Comparison of ENCODE assay signal across 8 cellular contexts in genomic region chr1:145956776-145957442, GRCh38. TPM values are rescaled to one million over a fixed set of nuclear protein-coding genes. Genes with fewer than 3 reads are reported as not detected.
DNase-seq lines count a peak whose midpoint lies in the region; ATAC-seq and TF ChIP-seq lines count a peak whose summit lies in the region.

No MANE protein-coding gene starts in this region.

- POLR2A ChIA-PET in activated CD4-positive, alpha-beta memory T cell treated with anti-CD3 and anti-CD28 coated beads for 36 hours (lab: Charles Lee) = interaction anchor here (1.2 to 3.6 kb wide), 4 partner anchors 7 to 98 kb away, joined by 3 to 46 read pairs (median 16); partner anchors contain the start of genes ANKRD34A, PEX11B, PIAS3 and POLR3GL

- ATAC-seq in psoas muscle (peak in 3 of 4 donors; percentile 15 to 56 (median 35)), GM19467 (IDR thresholded peaks at IDR 0.05; ENCODE audit: unreplicated experiment) (no peak), HG03432 (IDR thresholded peaks at IDR 0.05; ENCODE audit: unreplicated experiment) (no peak), sciatic nerve (no peak)

- no peaks in the 10 kb centered on the region for H3K27me3 ChIP-seq in psoas muscle (ENCODE audit: insufficient read depth in 3 of 3, low read length in 2 of 3)

- peaks cover 9% of the 10 kb centered on the region for H3K36me3 Mint-ChIP-seq in activated CD4-positive, alpha-beta memory T cell treated with anti-CD3 and anti-CD28 coated beads for 36 hours
- H3K36me3 Mint-ChIP-seq in glutamatergic neuron (ENCODE audit: unreplicated experiment) = no peaks in the 10 kb centered on the region

- peak overlapping the region; percentile 79 for H3K27ac Mint-ChIP-seq in activated CD4-positive, alpha-beta memory T cell treated with anti-CD3 and anti-CD28 coated beads for 36 hours
- peak overlapping the region; percentile 56 for H3K27ac Mint-ChIP-seq in glutamatergic neuron (ENCODE audit: unreplicated experiment)

- H3K4me3 ChIP-seq in psoas muscle = peak overlapping the region; percentile 68

- H3K36me3 ChIP-seq in psoas muscle (ENCODE audit: insufficient read depth in 1 of 2, low read depth in 1 of 2) = no peaks in the 10 kb centered on the region

- no peaks in the 10 kb centered on the region for H3K9me3 Mint-ChIP-seq in activated CD4-positive, alpha-beta memory T cell treated with anti-CD3 and anti-CD28 coated beads for 36 hours
- H3K9me3 Mint-ChIP-seq in glutamatergic neuron (ENCODE audit: unreplicated experiment) = peaks cover 10% of the 10 kb centered on the region

- H3K4me1 Mint-ChIP-seq in activated CD4-positive, alpha-beta memory T cell treated with anti-CD3 and anti-CD28 coated beads for 36 hours (ENCODE audit: low read depth) = peaks cover 56% of the 10 kb centered on the region
- H3K4me1 Mint-ChIP-seq in glutamatergic neuron (ENCODE audit: low read depth, unreplicated experiment) = peaks cover 10% of the 10 kb centered on the region

- H3K27me3 Mint-ChIP-seq in activated CD4-positive, alpha-beta memory T cell treated with anti-CD3 and anti-CD28 coated beads for 36 hours = no peaks in the 10 kb centered on the region
- H3K27me3 Mint-ChIP-seq in glutamatergic neuron (ENCODE audit: unreplicated experiment) = peaks cover 10% of the 10 kb centered on the region

- CTCF ChIA-PET in activated CD4-positive, alpha-beta memory T cell treated with anti-CD3 and anti-CD28 coated beads for 36 hours (lab: Charles Lee) = interaction anchor here (1.1 to 3.1 kb wide), 5 partner anchors 22 to 111 kb away, joined by 3 to 29 read pairs (median 11); partner anchors contain the start of genes NUDT17, PEX11B and RBM8A

- H3K9me3 ChIP-seq in psoas muscle = no peaks in the 10 kb centered on the region

- peak overlapping the region; percentile 87 for H3K4me3 Mint-ChIP-seq in activated CD4-positive, alpha-beta memory T cell treated with anti-CD3 and anti-CD28 coated beads for 36 hours
- H3K4me3 Mint-ChIP-seq in glutamatergic neuron (ENCODE audit: unreplicated experiment) = peak overlapping the region; percentile 98

- peak overlapping the region; percentile 92 for H3K27ac ChIP-seq in psoas muscle

- H3K4me1 ChIP-seq in psoas muscle = peaks cover 72% of the 10 kb centered on the region

- DNase-seq in HT-29 (ENCODE audit: low spot score) (peak; percentile 27), glutamatergic neuron (no peak), psoas muscle (peak; percentile 43 to 68), sciatic nerve (ENCODE audit: low spot score) (no peak), LoVo (ENCODE audit: low spot score) (no peak)
- no peak for DNase-seq in activated CD4-positive, alpha-beta memory T cell treated with anti-CD3 and anti-CD28 coated beads for 36 hours

- whole genome bisulfite sequencing in psoas muscle, 3 donors = 1 to 3% (median 3%) methylated on average over 3 of the region's 3 CpGs

- no peak for TF ChIP-seq CTCF in glutamatergic neuron (IDR thresholded peaks at IDR 0.05; ENCODE audit: partially characterized antibody, unreplicated experiment)
- TF ChIP-seq CTCF in psoas muscle (IDR thresholded peaks at IDR 0.05) = no peak

- intact Hi-C loops in activated CD4-positive, alpha-beta memory T cell treated with anti-CD3 and anti-CD28 coated beads for 36 hours (cut with micrococcal nuclease) = loop anchor here (2.0 to 5.0 kb wide), 2 partner anchors 30 to 130 kb away; partner anchors contain the start of gene RBM8A
- intact Hi-C loops in psoas muscle (cut with DNase I) = no loop called here
- intact Hi-C loops in sciatic nerve (cut with DNase I) = no loop called here

RNA-seq across cellular contexts. Expression of gene LIX1L, which starts 0.9 kb away (rescaled TPM):
- total RNA-seq in HT-29 (2014; rRNA removed; shearing (Covaris generic)) = 2.5 and 3.0 TPM in 2 replicates
- 10 to 100 TPM; 46.6 to 47.8 TPM for total RNA-seq in activated CD4-positive, alpha-beta memory T cell treated with anti-CD3 and anti-CD28 coated beads for 36 hours
- 20.3 TPM for total RNA-seq in glutamatergic neuron (ENCODE audit: unreplicated experiment)
- 10 to 100 TPM; 14.6 to 59.7 (median 38.0) TPM for total RNA-seq in psoas muscle
- 10 to 100 TPM; 23.5 to 36.9 (median 28.1) TPM for polyA plus RNA-seq in psoas muscle
- 57.6 TPM for total RNA-seq in sciatic nerve

RNA-seq across cellular contexts. Expression of gene ANKRD34A, which starts 7.5 kb away (rescaled TPM):
- 0.20 and 1.9 TPM in 2 replicates for total RNA-seq in HT-29 (2014; rRNA removed; shearing (Covaris generic))
- 1 to 10 TPM; 4.6 to 4.7 TPM for total RNA-seq in activated CD4-positive, alpha-beta memory T cell treated with anti-CD3 and anti-CD28 coated beads for 36 hours
- total RNA-seq in glutamatergic neuron (ENCODE audit: unreplicated experiment) (0.59 TPM), psoas muscle (10 to 100 TPM in 1 of 4 donors, 1 to 10 TPM in 2, under 1 TPM in 1; 0.42 to 12.3 (median 4.9) TPM), sciatic nerve (1.2 TPM)
- polyA plus RNA-seq in psoas muscle = 10 to 100 TPM in 1 of 3 donors, 1 to 10 TPM in 2; 6.6 to 14.7 (median 7.4) TPM

RNA-seq across cellular contexts. Expression of gene POLR3GL, which starts 7.6 kb away (rescaled TPM):
- total RNA-seq in HT-29 (2014; rRNA removed; shearing (Covaris generic)) = 7.1 and 7.4 TPM in 2 replicates
- 10 to 100 TPM; 27.3 to 30.9 TPM for total RNA-seq in activated CD4-positive, alpha-beta memory T cell treated with anti-CD3 and anti-CD28 coated beads for 36 hours
- total RNA-seq in glutamatergic neuron (ENCODE audit: unreplicated experiment) (13.2 TPM), psoas muscle (10 to 100 TPM; 30.5 to 62.5 (median 48.9) TPM), sciatic nerve (22.3 TPM)
- polyA plus RNA-seq in psoas muscle = 100 to 1,000 TPM in 1 of 3 donors, 10 to 100 TPM in 2; 59.9 to 139 (median 98.1) TPM

RNA-seq across cellular contexts. Expression of gene RBM8A, which starts 29.6 kb away (rescaled TPM):
- 88.3 and 93.5 TPM in 2 replicates for total RNA-seq in HT-29 (2014; rRNA removed; shearing (Covaris generic))
- total RNA-seq in activated CD4-positive, alpha-beta memory T cell treated with anti-CD3 and anti-CD28 coated beads for 36 hours = 100 to 1,000 TPM; 275 to 277 TPM
- total RNA-seq in glutamatergic neuron (ENCODE audit: unreplicated experiment) (206 TPM), psoas muscle (100 to 1,000 TPM in 3 of 4 donors, 10 to 100 TPM in 1; 82.9 to 254 (median 174) TPM), sciatic nerve (93.8 TPM)
- 100 to 1,000 TPM; 193 to 527 (median 243) TPM for polyA plus RNA-seq in psoas muscle

RNA-seq across cellular contexts. Expression of gene PEX11B, which starts 38.4 kb away (rescaled TPM):
- 10.5 and 11.1 TPM in 2 replicates for total RNA-seq in HT-29 (2014; rRNA removed; shearing (Covaris generic))
- total RNA-seq in activated CD4-positive, alpha-beta memory T cell treated with anti-CD3 and anti-CD28 coated beads for 36 hours = 10 to 100 TPM; 22.8 to 25.6 TPM
- total RNA-seq in glutamatergic neuron (ENCODE audit: unreplicated experiment) = 24.7 TPM
- total RNA-seq in psoas muscle = 10 to 100 TPM; 19.3 to 36.3 (median 23.1) TPM
- polyA plus RNA-seq in psoas muscle = 10 to 100 TPM; 22.8 to 34.8 (median 29.4) TPM
- total RNA-seq in sciatic nerve = 20.7 TPM

Comparison
In these comparisons a context has a peak if more than half of its experiments do, and no peak if none do; other contexts are left out.
1. DNase-seq: peak in HT-29 (single experiment) and psoas muscle (2 of 2); none in activated CD4-positive, alpha-beta memory T cell treated with anti-CD3 and anti-CD28 coated beads for 36 hours (single experiment), glutamatergic neuron (single experiment), sciatic nerve (single experiment) and LoVo (single experiment).
2. ATAC-seq: peak in psoas muscle (3 of 4); none in GM19467 (single experiment), HG03432 (single experiment) and sciatic nerve (single experiment).